Comparison of ENCODE assay signal across 25 cellular contexts in genomic region chr11:70328556-70328955, GRCh38.
"Had no signal": no experiment of that assay in that cellular context is flagged by ENCODE, and none has a peak within 500 bp of the region (broad histone marks: within the 10 kb centered on the region; RNA-seq: fewer than 3 reads in every experiment).

No MANE protein-coding gene starts in this region.

- H3K4me1 ChIP-seq: body of pancreas had no signal

- H3K9me3 ChIP-seq: body of pancreas, Peyer's patch, SJSA1 had no signal

- FAIRE-seq: bronchial epithelial cell had no signal

- DNase-seq: activated CD4-positive, alpha-beta T cell treated with anti-CD3 and anti-CD28 coated beads for 48 hours; activated CD4-positive, alpha-beta T cell treated with anti-CD3 and anti-CD28 coated beads, Interleukin-2, amount 50 U/mL, for 4 hours; activated CD4-positive, CD25-positive, alpha-beta regulatory T cell treated with anti-CD3 and anti-CD28 coated beads, Interleukin-2, amount 50 U/mL, for 72 hours; activated CD8-positive, alpha-beta T cell treated with anti-CD3 and anti-CD28 coated beads, Interleukin-2, amount 10 ng/mL, durations not matched to agents 7 days and 5 days; activated effector memory CD4-positive, alpha-beta T cell treated with Interleukin-2 at 50 U/mL for 16 hours; activated naive CD4-positive, alpha-beta T cell; activated T-cell treated with anti-CD3 and anti-CD28 coated beads, Interleukin-2, amount 50 U/mL, for 24 hours; aorta; body of pancreas; central memory CD4-positive, alpha-beta T cell; KG1; NCI-H1092; NCI-H1417; NCI-H1694; NCI-H2029; NCI-H2107; NCI-H2171 treated with DMSO at 0.1 percent for 48 hours; NCI-H226; NCI-H526; NCI-H82; SHP77; SW 1271 had no signal

- H3K27ac ChIP-seq: body of pancreas, Peyer's patch, SJSA1 had no signal

- H3K4me3 ChIP-seq: body of pancreas, Peyer's patch, SJSA1 had no signal

- H3K27me3 ChIP-seq: body of pancreas, Peyer's patch, SJSA1 had no signal
